In the genomic region with DNA sequence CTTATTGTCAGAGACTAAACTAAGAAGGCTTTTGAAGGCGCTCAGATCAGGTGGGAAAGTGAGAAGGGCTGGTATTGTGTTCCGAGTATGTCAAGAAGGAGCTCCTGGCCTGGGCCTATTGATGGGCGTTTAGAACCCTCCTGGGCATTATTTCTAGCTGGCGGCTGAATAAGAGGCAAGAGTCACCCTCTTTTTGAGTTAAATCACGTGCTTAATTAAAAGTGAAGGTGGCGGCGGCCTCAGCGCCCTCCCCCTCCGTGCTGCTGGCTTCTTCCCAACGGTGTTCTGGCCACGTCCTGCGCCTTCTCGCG, we compare ENCODE assay signal across 8 cellular contexts. TPM values are rescaled to one million over a fixed set of nuclear protein-coding genes. Genes with fewer than 3 reads are reported as not detected.
DNase-seq lines count a peak whose midpoint lies in the region; ATAC-seq, FAIRE-seq and TF ChIP-seq lines count a peak whose summit lies in the region.

No MANE protein-coding gene starts in this region.

- H2AK5ac ChIP-seq in H1 (ENCODE audit: low read depth, low read length): no peak overlapping the region

- DNase-seq in NCI-H2107 treated with DMSO at 0.1 percent for 48 hours (lab: John Stamatoyannopoulos, UW; ENCODE audit: unreplicated experiment) (peak; percentile 76), H1 (ENCODE audit: low read depth in 1 of 2, low spot score in 2 of 2) (peak in 1 of 2 experiments; percentile 75), osteocyte (ENCODE audit: extremely low spot score, unreplicated experiment) (no peak), left colon (no peak), NCI-H2196 (lab: John Stamatoyannopoulos, UW; ENCODE audit: unreplicated experiment) (no peak), SIG-M5 (lab: John Stamatoyannopoulos, UW) (no peak)

- H3K36me3 ChIP-seq in ES-I3 (ENCODE audit: insufficient read depth, low read length): no peaks in the 10 kb centered on the region
- H3K36me3 ChIP-seq in H1 (ENCODE audit: control insufficient read depth in 2 of 4, insufficient read depth in 4 of 4, low read length in 3 of 4): no peaks in the 10 kb centered on the region

- peaks cover 15% of the 10 kb centered on the region for H3K9me3 Mint-ChIP-seq in osteocyte (ENCODE audit: unreplicated experiment)

- peaks cover 12% of the 10 kb centered on the region for H3K4me1 Mint-ChIP-seq in osteocyte (ENCODE audit: unreplicated experiment)

- ATAC-seq in left colon: no peak
- ATAC-seq in GM21526 (IDR thresholded peaks at IDR 0.05; ENCODE audit: low FRiP score, unreplicated experiment): no peak

- peaks cover 13% of the 10 kb centered on the region; the same call in 1 of the 2 replicates for H3K23me2 ChIP-seq in H1 (ENCODE audit: low read depth, low read length)

- no peak overlapping the region for H3K27ac Mint-ChIP-seq in osteocyte (ENCODE audit: unreplicated experiment)

- no peak for TF ChIP-seq POLR2A in H1 (IDR thresholded peaks at IDR 0.05; ENCODE audit: control extremely low read depth in 1 of 2, low read depth in 2 of 2, low read length in 2 of 2)

- CTCF ChIA-PET in H1 (lab: Charles Lee; ENCODE audit: partially characterized antibody): interaction anchor here (0.9 to 4.0 kb wide), 6 partner anchors 10 to 1366 kb away, joined by 3 to 34 read pairs (median 3); no protein-coding TSS in a partner anchor

- H3K4me3 Mint-ChIP-seq in osteocyte (ENCODE audit: unreplicated experiment): peak overlapping the region; percentile 64

- H3K79me2 ChIP-seq in H1 (ENCODE audit: control insufficient read depth in 1 of 2, insufficient read depth in 2 of 2, low read length in 2 of 2): no peaks in the 10 kb centered on the region

- peak overlapping the region; percentile 32 to 68 (median 48) for H3K4me3 ChIP-seq in H1 (ENCODE audit: extremely low read depth in 1 of 4, insufficient read depth in 2 of 4, low read depth in 3 of 4, low read length in 4 of 4)

- H3K27me3 Mint-ChIP-seq in osteocyte (ENCODE audit: unreplicated experiment): peaks cover 82% of the 10 kb centered on the region

- peak overlapping the region; percentile 65; the same call in 1 of the 2 replicates for H3K9ac ChIP-seq in ES-I3 (ENCODE audit: low read depth, low read length)
- H3K9ac ChIP-seq in H1 (replicated peaks in 1 of 4; ENCODE audit: extremely low read depth in 1 of 4, low read depth in 3 of 4, low read length in 3 of 4): peak overlapping the region in 1 of 4 experiments; percentile 41; a peak in 1 of 7 replicates

- H3K14ac ChIP-seq in H1 (ENCODE audit: insufficient read length): no peak overlapping the region

- H3K4me1 ChIP-seq in ES-I3 (ENCODE audit: insufficient read depth, low read length): no peaks in the 10 kb centered on the region
- H3K4me1 ChIP-seq in H1 (replicated peaks in 1 of 4; ENCODE audit: control insufficient read depth in 3 of 4, insufficient read depth in 4 of 4, low read length in 3 of 4): peaks cover 0 to 6% (median 2%) of the 10 kb centered on the region in 4 experiments; a peak in 2 of 7 replicates

- peak overlapping the region; percentile 65 for H4K91ac ChIP-seq in H1 (replicated peaks; ENCODE audit: insufficient read length, low read length)

- 6% methylated on average over 14 of the region's 14 CpGs; no CpG with 5 or more reads in 1 of the 2 experiments for WGBS in H1 (ENCODE audit: extremely low coverage in 1 of 2, insufficient coverage in 1 of 2, insufficient read length in 1 of 2, insufficient replicate concordance in 2 of 2, low coverage in 1 of 2, low lambda C conversion rate in 2 of 2, missing lambda C conversion rate in 1 of 2), 2 experiments

- no peak overlapping the region for H3K27ac ChIP-seq in H1 (ENCODE audit: low read depth, low read length)

- H3K36me3 Mint-ChIP-seq in osteocyte (ENCODE audit: unreplicated experiment): peaks cover 4% of the 10 kb centered on the region

- no peak overlapping the region for H4K8ac ChIP-seq in H1 (ENCODE audit: extremely low read depth, insufficient read depth, low read length)

- 0 out of 2 replicates have a peak overlapping the region, but pooled peaks have one; percentile 17 for H3K18ac ChIP-seq in H1 (ENCODE audit: extremely low read depth, low read length)

- H3K9me3 ChIP-seq in ES-I3 (ENCODE audit: control insufficient read depth, insufficient read depth, low read length) (no peaks in the 10 kb centered on the region; the same call in 1 of the 2 replicates), H1 (ENCODE audit: insufficient read depth in 2 of 2, low read depth in 1 of 2, low read length in 1 of 2) (0 out of 4 replicates have a peak, but pooled peaks cover 0 to 2% of the 10 kb centered on the region in 2 experiments)

- no peaks in the 10 kb centered on the region for H3K79me1 ChIP-seq in H1 (ENCODE audit: low read depth, low read length)

- no peak overlapping the region for H2BK20ac ChIP-seq in H1 (ENCODE audit: low read length)

- H2BK15ac ChIP-seq in H1 (ENCODE audit: low read length): no peak overlapping the region

- peaks cover 2 to 34% (median 22%) of the 10 kb centered on the region in 4 experiments for H3K27me3 ChIP-seq in H1 (replicated peaks in 1 of 4; ENCODE audit: control insufficient read depth in 3 of 4, extremely low read depth in 1 of 4, insufficient read depth in 3 of 4, low read length in 3 of 4)

- TF ChIP-seq CTCF in H1 (IDR thresholded peaks at IDR 0.05; ENCODE audit: control extremely low read depth in 1 of 3, insufficient read depth in 1 of 3, low read depth in 1 of 3, low read length in 3 of 3) (no peak), osteocyte (IDR thresholded peaks at IDR 0.05) (no peak)

- no peak overlapping the region for H4K5ac ChIP-seq in H1 (ENCODE audit: insufficient read length, low read depth, low read length)

- H2BK120ac ChIP-seq in H1 (replicated peaks; ENCODE audit: low read depth, low read length): no peak overlapping the region

- POLR2A ChIA-PET in H1 (lab: Charles Lee; ENCODE audit: partially characterized antibody): interaction anchor here (0.7 to 1.3 kb wide), 6 partner anchors 9 to 389 kb away, joined by 3 to 4 read pairs (median 3); a partner anchor contains a TSS

- TF ChIP-seq EP300 in H1 (IDR thresholded peaks at IDR 0.05; ENCODE audit: borderline replicate concordance in 1 of 2, low read depth in 2 of 2, low read length in 2 of 2): no peak

- H3K23ac ChIP-seq in H1 (ENCODE audit: insufficient read length): no peak overlapping the region

- no peak for FAIRE-seq in H1 (lab: Jason Lieb, UNC)

- no peak overlapping the region for H3K4ac ChIP-seq in H1 (replicated peaks; ENCODE audit: insufficient read length, low read depth, low read length)

- no peak overlapping the region for H2BK12ac ChIP-seq in H1 (ENCODE audit: low read depth, low read length)

- peak overlapping the region; percentile 88 to 89 for H3K4me2 ChIP-seq in H1 (ENCODE audit: insufficient read depth in 1 of 2, low read depth in 2 of 2, low read length in 2 of 2)

- intact Hi-C loops in left colon (cut with DNase I, micrococcal nuclease): no loop called here

- no peak for TF ChIP-seq RAD21 in H1 (IDR thresholded peaks at IDR 0.05 in 1 of 2, conservative IDR thresholded peaks at IDR 0.05 in 1 of 2; ENCODE audit: low read depth in 2 of 2, low read length in 2 of 2)

- peaks cover 0 to 2% of the 10 kb centered on the region in 2 experiments for H4K20me1 ChIP-seq in H1 (replicated peaks in 1 of 2; ENCODE audit: control insufficient read depth in 1 of 2, insufficient read depth in 2 of 2, low read length in 2 of 2)

- H2BK5ac ChIP-seq in H1 (ENCODE audit: low read depth, low read length): no peak overlapping the region

- peak overlapping the region; percentile 52 for H3K56ac ChIP-seq in H1 (replicated peaks; ENCODE audit: insufficient read length, low read depth, low read length)

- peak overlapping the region; percentile 18; the same call in 1 of the 2 replicates for H2AFZ ChIP-seq in H1 (ENCODE audit: low read length)

RNA-seq across cellular contexts. Expression of a gene that starts 21.0 kb away (rescaled TPM):
- 27.2 and 28.5 TPM in 2 replicates for total RNA-seq in H1 (2021; fragmentation: NEBNext Ultra II Directional; extraction: Animal tissue kit (Norgen Biotek cat#: 25700))
- 13.5 and 16.0 TPM in 2 replicates for polyA plus RNA-seq in H1 (2011; rRNA removed)
- 16.5 TPM for polyA plus RNA-seq in H1 (2011; cell fraction: cytosol; rRNA removed)
- polyA plus RNA-seq in H1 (2011; cell fraction: nucleus; rRNA removed): 13.6 TPM
- 13.5 to 19.9 TPM (median 17.9 TPM) in 4 replicates for polyA plus RNA-seq in H1 (2012, experiment 1 of 2)
- polyA plus RNA-seq in H1 (2012, experiment 2 of 2): 4.2 TPM
- 31.6 TPM for polyA plus RNA-seq in H1 (2013, experiment 1 of 2)
- polyA plus RNA-seq in H1 (2013, experiment 2 of 2): 33.1 TPM
- 46.9 and 106 TPM in 2 replicates for polyA minus RNA-seq in H1 (2011; rRNA and poly(A)+ RNA removed)
- 36.0 TPM for polyA minus RNA-seq in H1 (2011; cell fraction: cytosol; rRNA and poly(A)+ RNA removed)
- polyA minus RNA-seq in H1 (2011; cell fraction: nucleus; rRNA and poly(A)+ RNA removed): 18.6 TPM
- total RNA-seq in osteocyte (150 and 166 TPM in 2 replicates), left colon (10 to 100 TPM; 59.6 to 70.8 TPM)

RNA-seq across cellular contexts. Expression of a gene that starts 44.3 kb away (rescaled TPM):
- 5.5 and 5.7 TPM in 2 replicates for total RNA-seq in H1 (2021; fragmentation: NEBNext Ultra II Directional; extraction: Animal tissue kit (Norgen Biotek cat#: 25700))
- 2.8 TPM in 2 replicates for polyA plus RNA-seq in H1 (2011; rRNA removed)
- 3.0 TPM for polyA plus RNA-seq in H1 (2011; cell fraction: cytosol; rRNA removed)
- 3.4 TPM for polyA plus RNA-seq in H1 (2011; cell fraction: nucleus; rRNA removed)
- polyA plus RNA-seq in H1 (2012, experiment 1 of 2): 2.4 to 3.1 TPM (median 2.7 TPM) in 4 replicates
- polyA plus RNA-seq in H1 (2012, experiment 2 of 2): 0.26 TPM
- 1.9 TPM for polyA plus RNA-seq in H1 (2013, experiment 1 of 2)
- 1.8 TPM for polyA plus RNA-seq in H1 (2013, experiment 2 of 2)
- polyA minus RNA-seq in H1 (2011; rRNA and poly(A)+ RNA removed): 6.2 and 6.6 TPM in 2 replicates
- polyA minus RNA-seq in H1 (2011; cell fraction: cytosol; rRNA and poly(A)+ RNA removed): 3.6 TPM
- polyA minus RNA-seq in H1 (2011; cell fraction: nucleus; rRNA and poly(A)+ RNA removed): 5.9 TPM
- 1.2 and 2.0 TPM in 2 replicates for total RNA-seq in osteocyte
- 10 to 100 TPM in 1 of 2 donors, 1 to 10 TPM in 1; 10.0 to 12.8 TPM for total RNA-seq in left colon
